Comparison of ENCODE assay signal across 8 cellular contexts in the genomic region with DNA sequence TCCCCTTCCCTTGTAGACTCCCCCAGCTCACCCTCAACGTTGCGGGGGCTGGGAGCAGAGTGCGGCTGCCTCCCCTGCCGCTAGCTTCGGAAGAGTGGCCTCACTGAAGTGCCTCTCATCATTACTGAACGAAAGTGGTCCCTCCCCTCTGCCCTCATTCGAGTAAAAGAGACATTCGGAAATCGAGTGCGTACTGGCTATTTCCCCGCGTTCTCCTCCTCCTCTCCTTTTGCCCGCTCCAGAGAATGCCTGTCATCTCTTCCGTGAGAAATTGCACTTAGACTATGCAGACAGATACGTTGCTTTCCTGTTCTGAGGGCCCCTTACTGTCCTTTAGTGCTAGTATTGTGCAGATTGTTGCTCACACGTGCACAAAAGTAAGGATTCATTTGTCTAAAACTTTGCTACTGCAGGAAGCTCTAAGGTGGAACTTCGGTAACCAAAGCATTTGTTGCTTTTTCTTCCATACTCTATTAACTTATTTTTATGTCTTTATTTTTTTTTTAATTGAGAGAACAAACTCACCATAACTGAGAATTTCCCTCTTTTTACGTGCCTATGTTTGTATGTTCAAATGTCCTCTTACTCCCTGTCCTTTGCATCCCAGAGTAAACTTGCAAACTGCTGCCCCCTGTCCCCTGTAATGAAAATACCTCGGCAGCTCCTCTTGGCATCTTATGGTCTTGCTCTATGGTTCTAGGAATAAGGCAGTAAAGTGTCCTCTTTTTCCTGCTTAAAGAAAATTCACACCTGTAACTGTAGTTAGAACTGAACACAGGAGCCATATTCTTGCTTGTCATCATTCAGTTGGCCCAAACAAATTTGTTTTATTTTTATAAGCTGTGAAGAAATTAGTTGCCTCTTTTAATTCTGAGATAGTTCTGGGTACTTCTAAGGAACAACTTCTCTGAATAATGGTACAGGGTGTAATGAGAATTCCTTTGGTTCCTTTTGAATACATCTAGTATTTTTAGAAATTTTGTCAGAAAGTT.
DNase-seq lines count a peak whose midpoint lies in the region; ATAC-seq, FAIRE-seq and TF ChIP-seq lines count a peak whose summit lies in the region.

No MANE protein-coding gene starts in this region.

- TF ChIP-seq CTCF in D721Med (IDR thresholded peaks at IDR 0.05; ENCODE audit: insufficient read depth, missing control alignments) (peak; percentile 75), nephron progenitor cell (IDR thresholded peaks at IDR 0.05) (peak; percentile 57)

- H3K4me3 Mint-ChIP-seq in activated T-cell treated with anti-CD3 and anti-CD28 coated beads, Interleukin-2, amount 50 U/mL, for 24 hours, result peak overlapping the region; percentile 88
- H3K4me3 Mint-ChIP-seq in nephron progenitor cell, result peak overlapping the region; percentile 98

- H3K36me3 Mint-ChIP-seq in activated T-cell treated with anti-CD3 and anti-CD28 coated beads, Interleukin-2, amount 50 U/mL, for 24 hours (ENCODE audit: low read depth), result peaks cover 24% of the 10 kb centered on the region
- peaks cover 19% of the 10 kb centered on the region for H3K36me3 Mint-ChIP-seq in nephron progenitor cell (ENCODE audit: low read depth)

- FAIRE-seq in D721Med (lab: Jason Lieb, UNC) (no peak), GM19239 (lab: Jason Lieb, UNC) (peak; percentile 85)

- no peaks in the 10 kb centered on the region for H3K9me3 Mint-ChIP-seq in activated T-cell treated with anti-CD3 and anti-CD28 coated beads, Interleukin-2, amount 50 U/mL, for 24 hours
- H3K9me3 Mint-ChIP-seq in nephron progenitor cell, result no peaks in the 10 kb centered on the region

- DNase-seq in D721Med (ENCODE audit: insufficient read length, low spot score) (no peak), GM19239 (ENCODE audit: insufficient read length, low spot score) (no peak), NCI-H774 (lab: John Stamatoyannopoulos, UW) (peak; percentile 43), fibroblast of the conjunctiva (ENCODE audit: low read depth) (peak; percentile 71), nephron progenitor cell (peak; percentile 31), NCI-H1048 (lab: John Stamatoyannopoulos, UW) (no peak)
- no peak for DNase-seq in activated T-cell treated with anti-CD3 and anti-CD28 coated beads, Interleukin-2, amount 50 U/mL, for 24 hours

- no peaks in the 10 kb centered on the region for H3K27me3 Mint-ChIP-seq in activated T-cell treated with anti-CD3 and anti-CD28 coated beads, Interleukin-2, amount 50 U/mL, for 24 hours
- no peaks in the 10 kb centered on the region for H3K27me3 Mint-ChIP-seq in nephron progenitor cell (ENCODE audit: low read depth, poor library complexity)

- H3K4me1 Mint-ChIP-seq in activated T-cell treated with anti-CD3 and anti-CD28 coated beads, Interleukin-2, amount 50 U/mL, for 24 hours (ENCODE audit: low read depth), result peaks cover 47% of the 10 kb centered on the region
- peaks cover 38% of the 10 kb centered on the region for H3K4me1 Mint-ChIP-seq in nephron progenitor cell

- peak; percentile 30 for ATAC-seq in HG03457 (IDR thresholded peaks at IDR 0.05; ENCODE audit: unreplicated experiment)

- H3K27ac Mint-ChIP-seq in activated T-cell treated with anti-CD3 and anti-CD28 coated beads, Interleukin-2, amount 50 U/mL, for 24 hours, result peak overlapping the region; percentile 93
- H3K27ac Mint-ChIP-seq in nephron progenitor cell, result peak overlapping the region; percentile 96

Comparison
In these comparisons a context has a peak if more than half of its experiments do, and no peak if none do; other contexts are left out.
1. DNase-seq: peak in NCI-H774 (single experiment), fibroblast of the conjunctiva (single experiment) and nephron progenitor cell (single experiment); none in D721Med (single experiment), GM19239 (single experiment), activated T-cell treated with anti-CD3 and anti-CD28 coated beads, Interleukin-2, amount 50 U/mL, for 24 hours (single experiment) and NCI-H1048 (single experiment).